In genomic region chr6:153001767-153002612, GRCh38 we compare ENCODE assay signal across 8 cellular contexts. TPM values are rescaled to one million over a fixed set of nuclear protein-coding genes. Genes with fewer than 3 reads are reported as not detected.
DNase-seq lines count a peak whose midpoint lies in the region; ATAC-seq and TF ChIP-seq lines count a peak whose summit lies in the region.

No MANE protein-coding gene starts in this region.

- no peak for TF ChIP-seq CTCF in spleen (IDR thresholded peaks at IDR 0.05 in 8 of 11, conservative IDR thresholded peaks at IDR 0.05 in 3 of 11)

- H3K27ac ChIP-seq in spleen: peak overlapping the region; percentile 84 to 93 (median 90)

- no peak for TF ChIP-seq POLR2A in spleen (IDR thresholded peaks at IDR 0.05)

- H3K9me3 ChIP-seq in adipocyte (ENCODE audit: control insufficient read depth, low read length) (no peaks in the 10 kb centered on the region), iPS-18c (ENCODE audit: control insufficient read depth, insufficient read depth, low read length) (no peaks in the 10 kb centered on the region), spleen (no peaks in the 10 kb centered on the region)

- peak overlapping the region; percentile 97 for H3K4me3 ChIP-seq in adipocyte (ENCODE audit: low read length)
- H3K4me3 ChIP-seq in iPS-18c (ENCODE audit: insufficient read depth, low read depth, low read length): peak overlapping the region; percentile 94
- peak overlapping the region; percentile 59 to 80 (median 70) for H3K4me3 ChIP-seq in spleen

- WGBS in spleen, 5 donors: 4 to 8% (median 6%) methylated on average over 21 to 25 of the region's 31 CpGs

- peak; percentile 23 for ATAC-seq in GM21825 (IDR thresholded peaks at IDR 0.05; ENCODE audit: unreplicated experiment)

- DNase-seq in NCI-H510A treated with DMSO at 0.1 percent for 48 hours (lab: John Stamatoyannopoulos, UW): peak; percentile 7
- DNase-seq in NCI-H510A (lab: John Stamatoyannopoulos, UW): no peak
- DNase-seq in LoVo (ENCODE audit: low spot score): peak; percentile 3
- peak; percentile 47 for DNase-seq in adipocyte (ENCODE audit: low read depth)
- DNase-seq in spleen: peak; percentile 81
- no peak for DNase-seq in H4 (ENCODE audit: low spot score)

- intact Hi-C loops in spleen (cut with DNase I; ENCODE audit: low total_unique reads): no loop called here

- H3K36me3 ChIP-seq in adipocyte (ENCODE audit: control insufficient read depth, insufficient read depth, low read length, severe bottlenecking): peaks cover 15% of the 10 kb centered on the region
- peaks cover 0 to 31% (median 13%) of the 10 kb centered on the region in 6 donors for H3K36me3 ChIP-seq in spleen

- H3K27me3 ChIP-seq in adipocyte (replicated peaks; ENCODE audit: control insufficient read depth, insufficient read depth, low read length) (no peaks in the 10 kb centered on the region), spleen (replicated peaks in 1 of 7) (no peaks in the 10 kb centered on the region)

- H3K4me1 ChIP-seq in adipocyte (ENCODE audit: control insufficient read depth, insufficient read depth, low read length) (peaks cover 26% of the 10 kb centered on the region), spleen (peaks cover 21 to 72% (median 48%) of the 10 kb centered on the region in 6 donors)

- peak overlapping the region; percentile 96 for H3K9ac ChIP-seq in adipocyte (ENCODE audit: low read length)

RNA-seq across cellular contexts. Expression of gene MTRF1L, which starts 0.5 kb away (rescaled TPM):
- total RNA-seq in spleen: 10 to 100 TPM; 17.2 to 56.4 (median 28.2) TPM
- 10 to 100 TPM in 2 of 3 donors, 1 to 10 TPM in 1; 9.6 to 20.0 (median 10.4) TPM for polyA plus RNA-seq in spleen
- 7.9 and 11.3 TPM in 2 replicates for total RNA-seq in H4 (2014; rRNA removed; shearing (Covaris generic))

RNA-seq across cellular contexts. Expression of gene FBXO5, which starts 19.1 kb away (rescaled TPM):
- 10 to 100 TPM in 3 of 7 donors, 1 to 10 TPM in 4; 7.0 to 15.0 (median 9.9) TPM for total RNA-seq in spleen
- 1 to 10 TPM; 4.8 to 6.7 (median 5.4) TPM for polyA plus RNA-seq in spleen
- 22.1 and 27.8 TPM in 2 replicates for total RNA-seq in H4 (2014; rRNA removed; shearing (Covaris generic))

Comparison
In these comparisons a context has a peak if more than half of its experiments do, and no peak if none do; other contexts are left out.
1. DNase-seq: peak in NCI-H510A treated with DMSO at 0.1 percent for 48 hours (single experiment), LoVo (single experiment), adipocyte (single experiment) and spleen (single experiment); none in NCI-H510A (single experiment) and H4 (single experiment).
2. Peak in every context shown above with its lines, with median percentiles within 50 percentile points of each other: H3K4me3 ChIP-seq.